14 cellular contexts compared by ENCODE assay signal in genomic region chr20:53767206-53767924, GRCh38.
DNase-seq lines count a peak whose midpoint lies in the region; ATAC-seq and TF ChIP-seq lines count a peak whose summit lies in the region.
"Had no signal": no experiment of that assay in that cellular context is flagged by ENCODE, and none has a peak within 500 bp of the region (broad histone marks: within the 10 kb centered on the region; RNA-seq: fewer than 3 reads in every experiment).

No MANE protein-coding gene starts in this region.

- TF ChIP-seq EP300 in suprapubic skin (IDR thresholded peaks at IDR 0.05): no peak

- 61% methylated on average over 6 of the region's 6 CpGs for WGBS in smooth muscle cell (ENCODE audit: low lambda C conversion rate)
- WGBS in suprapubic skin: 91% methylated on average over 6 of the region's 6 CpGs

- no peaks in the 10 kb centered on the region for H3K36me3 Mint-ChIP-seq in activated T-cell treated with anti-CD3 and anti-CD28 coated beads, Interleukin-2, amount 50 U/mL, for 72 hours (ENCODE audit: insufficient read depth in 2 of 2)
- H3K36me3 Mint-ChIP-seq in activated T-cell treated with anti-CD3 and anti-CD28 coated beads, Interleukin-2, amount 50 U/mL, for 24 hours (ENCODE audit: low read depth): no peaks in the 10 kb centered on the region
- no peaks in the 10 kb centered on the region for H3K36me3 Mint-ChIP-seq in HFFc6 (ENCODE audit: low read depth)
- H3K36me3 Mint-ChIP-seq in activated B cell treated with CpG ODN at 0.5 μM for 24 hours (ENCODE audit: low read depth): no peaks in the 10 kb centered on the region
- no peaks in the 10 kb centered on the region for H3K36me3 Mint-ChIP-seq in activated T-helper 1 cell treated with anti-CD3 and anti-CD28 coated beads, Interleukin-12 subunit alpha, Interleukin-12 subunit beta, Interleukin-2, Interleukin-4 antibody, amounts not matched to agents 30 ng/mL and 10 ng/mL and 1 ng/mL, durations not matched to agents 14 hours and 24 hours and 36 hours (ENCODE audit: low read depth)
- H3K36me3 Mint-ChIP-seq: activated naive CD8-positive, alpha-beta T cell had no signal

- H3K27ac ChIP-seq in smooth muscle cell (ENCODE audit: low read depth): no peak overlapping the region
- H3K27ac ChIP-seq in suprapubic skin: no peak overlapping the region

- H3K4me1 ChIP-seq in smooth muscle cell (ENCODE audit: low read depth) (peaks cover 26% of the 10 kb centered on the region), suprapubic skin (no peaks in the 10 kb centered on the region)

- POLR2A ChIA-PET in activated B cell treated with CpG ODN at 0.5 μM for 24 hours (lab: Charles Lee): no interaction called here

- H3K9me3 ChIP-seq in smooth muscle cell (replicated peaks; ENCODE audit: low read depth) (no peaks in the 10 kb centered on the region), suprapubic skin (no peaks in the 10 kb centered on the region)

- no peak for TF ChIP-seq POLR2A in suprapubic skin (IDR thresholded peaks at IDR 0.05)

- no peak overlapping the region for H3K9ac ChIP-seq in smooth muscle cell (ENCODE audit: low read depth)

- CTCF ChIA-PET in activated B cell treated with CpG ODN at 0.5 μM for 24 hours (lab: Charles Lee): no interaction called here

- H4K20me1 ChIP-seq in smooth muscle cell (ENCODE audit: low read depth): no peaks in the 10 kb centered on the region

- intact Hi-C loops in activated B cell treated with CpG ODN at 0.5 μM for 24 hours (cut with micrococcal nuclease): no loop called here
- intact Hi-C loops in activated T-helper 1 cell treated with anti-CD3 and anti-CD28 coated beads, Interleukin-12 subunit alpha, Interleukin-12 subunit beta, Interleukin-2, Interleukin-4 antibody, amounts not matched to agents 30 ng/mL and 10 ng/mL and 1 ng/mL, durations not matched to agents 14 hours and 24 hours and 36 hours (cut with micrococcal nuclease): no loop called here

- no peaks in the 10 kb centered on the region for H3K9me3 Mint-ChIP-seq in activated T-cell treated with anti-CD3 and anti-CD28 coated beads, Interleukin-2, amount 50 U/mL, for 72 hours
- no peaks in the 10 kb centered on the region for H3K9me3 Mint-ChIP-seq in activated T-cell treated with anti-CD3 and anti-CD28 coated beads, Interleukin-2, amount 50 U/mL, for 24 hours
- H3K9me3 Mint-ChIP-seq in HFFc6 (no peaks in the 10 kb centered on the region), activated B cell treated with CpG ODN at 0.5 μM for 24 hours (no peaks in the 10 kb centered on the region)
- no peaks in the 10 kb centered on the region for H3K9me3 Mint-ChIP-seq in activated T-helper 1 cell treated with anti-CD3 and anti-CD28 coated beads, Interleukin-12 subunit alpha, Interleukin-12 subunit beta, Interleukin-2, Interleukin-4 antibody, amounts not matched to agents 30 ng/mL and 10 ng/mL and 1 ng/mL, durations not matched to agents 14 hours and 24 hours and 36 hours
- H3K9me3 Mint-ChIP-seq: activated CD4-positive, alpha-beta memory T cell treated with anti-CD3 and anti-CD28 coated beads, Interleukin-2, amount 10 ng/mL, durations not matched to agents 7 days and 5 days had no signal

- H3K4me3 ChIP-seq in smooth muscle cell (no peak overlapping the region), suprapubic skin (no peak overlapping the region)

- DNase-seq in activated T-cell treated with anti-CD3 and anti-CD28 coated beads, Interleukin-2, amount 50 U/mL, for 72 hours: no peak
- no peak for DNase-seq in activated T-cell treated with anti-CD3 and anti-CD28 coated beads, Interleukin-2, amount 50 U/mL, for 24 hours
- DNase-seq in HFFc6: no peak
- DNase-seq in activated B cell treated with CpG ODN at 0.5 μM for 24 hours: no peak
- DNase-seq in smooth muscle cell (lab: John Stamatoyannopoulos, UW; ENCODE audit: unreplicated experiment): no peak
- DNase-seq in cerebellum (ENCODE audit: low spot score): no peak
- no peak for DNase-seq in suprapubic skin (ENCODE audit: low spot score in 2 of 2)
- no peak for DNase-seq in activated T-helper 1 cell treated with anti-CD3 and anti-CD28 coated beads, Interleukin-12 subunit alpha, Interleukin-12 subunit beta, Interleukin-2, Interleukin-4 antibody, amounts not matched to agents 30 ng/mL and 10 ng/mL and 1 ng/mL, durations not matched to agents 14 hours and 24 hours and 36 hours (ENCODE audit: low spot score)
- DNase-seq: activated CD4-positive, alpha-beta memory T cell treated with anti-CD3 and anti-CD28 coated beads, Interleukin-2, amount 10 ng/mL, durations not matched to agents 7 days and 5 days; DMS79 treated with DMSO at 0.1 percent for 48 hours; NCI-H1694; NK-92 treated with Interleukin-12 subunit alpha and Interleukin-12 subunit beta, amount 100 ng/mL, for 24 hours had no signal

- H3K4me2 ChIP-seq in smooth muscle cell: no peak overlapping the region

- H3K27me3 Mint-ChIP-seq in activated T-cell treated with anti-CD3 and anti-CD28 coated beads, Interleukin-2, amount 50 U/mL, for 72 hours (ENCODE audit: low read depth): no peaks in the 10 kb centered on the region
- H3K27me3 Mint-ChIP-seq in activated T-cell treated with anti-CD3 and anti-CD28 coated beads, Interleukin-2, amount 50 U/mL, for 24 hours: no peaks in the 10 kb centered on the region
- peaks cover 2% of the 10 kb centered on the region; the same call in 1 of the 2 replicates for H3K27me3 Mint-ChIP-seq in HFFc6 (ENCODE audit: insufficient read depth)
- H3K27me3 Mint-ChIP-seq in activated B cell treated with CpG ODN at 0.5 μM for 24 hours: no peaks in the 10 kb centered on the region
- no peaks in the 10 kb centered on the region for H3K27me3 Mint-ChIP-seq in activated T-helper 1 cell treated with anti-CD3 and anti-CD28 coated beads, Interleukin-12 subunit alpha, Interleukin-12 subunit beta, Interleukin-2, Interleukin-4 antibody, amounts not matched to agents 30 ng/mL and 10 ng/mL and 1 ng/mL, durations not matched to agents 14 hours and 24 hours and 36 hours (ENCODE audit: insufficient read depth)
- H3K27me3 Mint-ChIP-seq: activated CD4-positive, alpha-beta memory T cell treated with anti-CD3 and anti-CD28 coated beads, Interleukin-2, amount 10 ng/mL, durations not matched to agents 7 days and 5 days; activated naive CD8-positive, alpha-beta T cell had no signal

- ATAC-seq in activated T-cell treated with anti-CD3 and anti-CD28 coated beads, Interleukin-2, amount 50 U/mL, for 72 hours (replicated peaks in 1 of 2): peak in 1 of 2 donors; percentile 45
- no peak for ATAC-seq in activated B cell treated with CpG ODN at 0.5 μM for 24 hours (ENCODE audit: low read depth)
- ATAC-seq: esophagus mucosa had no signal

- H3K4me1 Mint-ChIP-seq in activated T-cell treated with anti-CD3 and anti-CD28 coated beads, Interleukin-2, amount 50 U/mL, for 72 hours (ENCODE audit: low read depth): no peaks in the 10 kb centered on the region
- peaks cover 13% of the 10 kb centered on the region for H3K4me1 Mint-ChIP-seq in activated T-cell treated with anti-CD3 and anti-CD28 coated beads, Interleukin-2, amount 50 U/mL, for 24 hours (ENCODE audit: low read depth)
- peaks cover 55% of the 10 kb centered on the region for H3K4me1 Mint-ChIP-seq in HFFc6 (ENCODE audit: low read depth)
- H3K4me1 Mint-ChIP-seq in activated B cell treated with CpG ODN at 0.5 μM for 24 hours: peaks cover 6% of the 10 kb centered on the region
- peaks cover 15% of the 10 kb centered on the region for H3K4me1 Mint-ChIP-seq in activated T-helper 1 cell treated with anti-CD3 and anti-CD28 coated beads, Interleukin-12 subunit alpha, Interleukin-12 subunit beta, Interleukin-2, Interleukin-4 antibody, amounts not matched to agents 30 ng/mL and 10 ng/mL and 1 ng/mL, durations not matched to agents 14 hours and 24 hours and 36 hours (ENCODE audit: low read depth)

- H3K36me3 ChIP-seq in smooth muscle cell (ENCODE audit: low read depth): no peaks in the 10 kb centered on the region
- H3K36me3 ChIP-seq in suprapubic skin: no peaks in the 10 kb centered on the region

- H3K27me3 ChIP-seq in smooth muscle cell (ENCODE audit: low read depth) (no peaks in the 10 kb centered on the region), suprapubic skin (no peaks in the 10 kb centered on the region)

- H3K4me3 Mint-ChIP-seq in activated T-cell treated with anti-CD3 and anti-CD28 coated beads, Interleukin-2, amount 50 U/mL, for 72 hours: no peak overlapping the region
- H3K4me3 Mint-ChIP-seq in activated T-cell treated with anti-CD3 and anti-CD28 coated beads, Interleukin-2, amount 50 U/mL, for 24 hours: no peak overlapping the region
- H3K4me3 Mint-ChIP-seq in HFFc6 (no peak overlapping the region), activated B cell treated with CpG ODN at 0.5 μM for 24 hours (peak overlapping the region; percentile 11)
- no peak overlapping the region for H3K4me3 Mint-ChIP-seq in activated T-helper 1 cell treated with anti-CD3 and anti-CD28 coated beads, Interleukin-12 subunit alpha, Interleukin-12 subunit beta, Interleukin-2, Interleukin-4 antibody, amounts not matched to agents 30 ng/mL and 10 ng/mL and 1 ng/mL, durations not matched to agents 14 hours and 24 hours and 36 hours
- H3K4me3 Mint-ChIP-seq: activated CD4-positive, alpha-beta memory T cell treated with anti-CD3 and anti-CD28 coated beads, Interleukin-2, amount 10 ng/mL, durations not matched to agents 7 days and 5 days; activated naive CD8-positive, alpha-beta T cell had no signal

- peak overlapping the region; percentile 30 for H2AFZ ChIP-seq in smooth muscle cell (ENCODE audit: low read depth)

- H3K27ac Mint-ChIP-seq in activated T-cell treated with anti-CD3 and anti-CD28 coated beads, Interleukin-2, amount 50 U/mL, for 72 hours: peak overlapping the region; percentile 2
- no peak overlapping the region for H3K27ac Mint-ChIP-seq in activated T-cell treated with anti-CD3 and anti-CD28 coated beads, Interleukin-2, amount 50 U/mL, for 24 hours
- H3K27ac Mint-ChIP-seq in HFFc6: peak overlapping the region; percentile 25
- H3K27ac Mint-ChIP-seq in activated B cell treated with CpG ODN at 0.5 μM for 24 hours: peak overlapping the region; percentile 51
- H3K27ac Mint-ChIP-seq in activated T-helper 1 cell treated with anti-CD3 and anti-CD28 coated beads, Interleukin-12 subunit alpha, Interleukin-12 subunit beta, Interleukin-2, Interleukin-4 antibody, amounts not matched to agents 30 ng/mL and 10 ng/mL and 1 ng/mL, durations not matched to agents 14 hours and 24 hours and 36 hours: no peak overlapping the region
- H3K27ac Mint-ChIP-seq: activated CD4-positive, alpha-beta memory T cell treated with anti-CD3 and anti-CD28 coated beads, Interleukin-2, amount 10 ng/mL, durations not matched to agents 7 days and 5 days; activated naive CD8-positive, alpha-beta T cell had no signal

- no peaks in the 10 kb centered on the region for H3K79me2 ChIP-seq in smooth muscle cell (ENCODE audit: low read depth)

- no peak for TF ChIP-seq CTCF in HFFc6 (IDR thresholded peaks at IDR 0.05)
- TF ChIP-seq CTCF in activated B cell treated with CpG ODN at 0.5 μM for 24 hours (IDR thresholded peaks at IDR 0.05): no peak
- no peak for TF ChIP-seq CTCF in smooth muscle cell (IDR thresholded peaks at IDR 0.05; ENCODE audit: borderline replicate concordance, insufficient read depth, poor library complexity, severe bottlenecking)
- no peak for TF ChIP-seq CTCF in suprapubic skin (IDR thresholded peaks at IDR 0.05)

- H3F3A ChIP-seq in smooth muscle cell (ENCODE audit: low read depth): peaks cover 10% of the 10 kb centered on the region

Comparison
In these comparisons a context has a peak if more than half of its experiments do, and no peak if none do; other contexts are left out.
1. H3K27ac Mint-ChIP-seq: peak in activated T-cell treated with anti-CD3 and anti-CD28 coated beads, Interleukin-2, amount 50 U/mL, for 72 hours (single experiment), HFFc6 (single experiment) and activated B cell treated with CpG ODN at 0.5 μM for 24 hours (single experiment); none in activated T-cell treated with anti-CD3 and anti-CD28 coated beads, Interleukin-2, amount 50 U/mL, for 24 hours (single experiment) and activated T-helper 1 cell treated with anti-CD3 and anti-CD28 coated beads, Interleukin-12 subunit alpha, Interleukin-12 subunit beta, Interleukin-2, Interleukin-4 antibody, amounts not matched to agents 30 ng/mL and 10 ng/mL and 1 ng/mL, durations not matched to agents 14 hours and 24 hours and 36 hours (single experiment).